8 cellular contexts compared by ENCODE assay signal in the genomic region with DNA sequence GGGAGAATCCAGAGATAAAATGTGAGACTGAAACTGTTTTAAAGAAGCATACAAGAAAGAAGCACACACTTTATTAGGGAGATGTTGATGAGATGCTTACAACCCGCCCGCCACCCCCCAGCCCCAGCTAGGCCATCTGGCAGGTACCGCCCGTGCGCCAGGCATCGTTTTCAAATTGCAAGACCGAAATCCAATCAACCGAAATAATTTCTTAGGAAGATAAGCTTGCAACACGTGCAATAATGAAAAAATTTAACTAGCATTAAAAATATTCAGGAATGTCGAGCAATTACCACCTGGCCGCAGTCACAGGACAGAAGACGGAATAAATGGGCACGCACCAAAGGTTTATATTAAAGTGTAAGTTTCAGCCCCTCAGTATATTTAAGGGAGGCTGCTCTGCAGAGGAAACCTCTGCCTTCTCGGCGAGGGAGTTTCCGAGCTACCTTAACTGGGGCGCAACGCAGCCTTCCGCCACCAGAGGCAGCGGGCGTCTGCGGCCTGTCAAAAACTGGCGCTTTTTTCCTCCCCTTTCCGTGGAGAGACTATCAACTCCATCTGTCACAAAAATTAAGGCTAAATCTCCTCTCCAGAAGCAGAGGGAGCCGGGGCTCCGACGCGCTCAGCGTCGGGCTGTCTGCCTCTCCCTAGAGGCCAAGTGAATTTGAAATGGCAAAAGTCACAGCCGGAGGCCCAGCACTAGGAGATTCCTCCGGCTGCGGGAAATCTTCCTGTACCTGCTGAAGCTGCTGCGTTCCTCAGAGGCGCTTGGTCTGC. TPM values are rescaled to one million over a fixed set of nuclear protein-coding genes. Genes with fewer than 3 reads are reported as not detected.
DNase-seq lines count a peak whose midpoint lies in the region; ATAC-seq and TF ChIP-seq lines count a peak whose summit lies in the region.

No MANE protein-coding gene starts in this region.

- peaks cover 10 to 21% (median 11%) of the 10 kb centered on the region in 4 donors for H3K4me1 Mint-ChIP-seq in CD4-positive, alpha-beta memory T cell
- peaks cover 31% of the 10 kb centered on the region for H3K4me1 Mint-ChIP-seq in neural progenitor cell

- peak overlapping the region; percentile 57 to 60 for H3K4me3 ChIP-seq in CD4-positive, alpha-beta memory T cell (ENCODE audit: low read length in 2 of 2)
- H3K4me3 ChIP-seq in foreskin fibroblast (ENCODE audit: low read depth in 1 of 2, low read length in 2 of 2) (peak overlapping the region; percentile 65 to 69), neural progenitor cell (peak overlapping the region; percentile 97), stomach (peak overlapping the region; percentile 80 to 95 (median 86))

- peaks cover 0 to 3% of the 10 kb centered on the region in 2 donors for H3K36me3 Mint-ChIP-seq in CD4-positive, alpha-beta memory T cell
- peaks cover 16% of the 10 kb centered on the region for H3K36me3 Mint-ChIP-seq in neural progenitor cell

- POLR2A ChIA-PET in CD4-positive, alpha-beta memory T cell (lab: Charles Lee; ENCODE audit: partially characterized antibody), result interaction anchor here (0.7 to 2.3 kb wide), 2 partner anchors 610 to 666 kb away, joined by 3 to 11 read pairs; a partner anchor contains a TSS

- CTCF ChIA-PET in CD4-positive, alpha-beta memory T cell (lab: Charles Lee; ENCODE audit: partially characterized antibody), result interaction anchor here (0.8 to 1.3 kb wide), 8 partner anchors 9 to 1223 kb away, joined by 3 to 9 read pairs (median 4); no protein-coding TSS in a partner anchor

- 1 to 2% (median 1%) methylated on average over 35 of the region's 35 CpGs for WGBS in stomach, 5 donors

- peak overlapping the region; percentile 89 to 94 (median 91) for H3K4me3 Mint-ChIP-seq in CD4-positive, alpha-beta memory T cell
- peak overlapping the region; percentile 91 for H3K4me3 Mint-ChIP-seq in neural progenitor cell

- peaks cover 16% of the 10 kb centered on the region for H3K27me3 ChIP-seq in CD4-positive, alpha-beta memory T cell (ENCODE audit: insufficient read depth, low read length)
- H3K27me3 ChIP-seq in neural progenitor cell (peaks cover 17% of the 10 kb centered on the region), stomach (peaks cover 0 to 13% (median 0%) of the 10 kb centered on the region in 3 donors)

- peak overlapping the region; percentile 44 to 88 (median 76) for H3K27ac Mint-ChIP-seq in CD4-positive, alpha-beta memory T cell
- H3K27ac Mint-ChIP-seq in neural progenitor cell, result peak overlapping the region; percentile 93

- H3K9me3 ChIP-seq in CD4-positive, alpha-beta memory T cell (ENCODE audit: control insufficient read depth in 1 of 2, low read length in 2 of 2), result no peaks in the 10 kb centered on the region
- H3K9me3 ChIP-seq in neural progenitor cell (ENCODE audit: low read depth) (no peaks in the 10 kb centered on the region), stomach (no peaks in the 10 kb centered on the region)

- TF ChIP-seq CTCF in foreskin fibroblast (IDR thresholded peaks at IDR 0.05; ENCODE audit: low read depth, low read length) (peak; percentile 89), neural progenitor cell (IDR thresholded peaks at IDR 0.05) (peak; percentile 77), stomach (IDR thresholded peaks at IDR 0.05) (peak in 5 of 7 experiments; percentile 85 to 89 (median 87))

- no peaks in the 10 kb centered on the region for H3K36me3 ChIP-seq in CD4-positive, alpha-beta memory T cell (ENCODE audit: insufficient read depth, low read length)
- H3K36me3 ChIP-seq in neural progenitor cell (peaks cover 5% of the 10 kb centered on the region), stomach (peaks cover 0 to 5% (median 0%) of the 10 kb centered on the region in 4 donors)

- peak; percentile 66 to 78 (median 73) for DNase-seq in CD4-positive, alpha-beta memory T cell
- DNase-seq in RPMI7951 (ENCODE audit: low read depth) (peak; percentile 70), activated gamma-delta T cell (lab: John Stamatoyannopoulos, UW) (peak; percentile 31), foreskin fibroblast (peak; percentile 83 to 95), neural progenitor cell (ENCODE audit: low spot score) (peak; percentile 90), stomach (peak; percentile 79)

- intact Hi-C loops in CD4-positive, alpha-beta memory T cell (cut with micrococcal nuclease), result loop anchor here (1.0 to 5.0 kb wide), 6 partner anchors 374 to 1439 kb away; a partner anchor contains a TSS
- intact Hi-C loops in stomach (cut with DNase I; ENCODE audit: low total_unique reads), result no loop called here

- no peak for TF ChIP-seq POLR2A in stomach (IDR thresholded peaks at IDR 0.05)

- peaks cover 10 to 11% of the 10 kb centered on the region in 2 donors for H3K27me3 Mint-ChIP-seq in CD4-positive, alpha-beta memory T cell
- H3K27me3 Mint-ChIP-seq in neural progenitor cell (ENCODE audit: insufficient read depth, low read depth), result no peaks in the 10 kb centered on the region

- no peak overlapping the region for H3K27ac ChIP-seq in CD4-positive, alpha-beta memory T cell (ENCODE audit: low read depth, low read length)
- H3K27ac ChIP-seq in neural progenitor cell, result peak overlapping the region; percentile 53
- peak overlapping the region; percentile 82 to 94 (median 92) for H3K27ac ChIP-seq in stomach

- TF ChIP-seq EP300 in stomach (IDR thresholded peaks at IDR 0.05), result no peak

- peaks cover 41% of the 10 kb centered on the region for H3F3A ChIP-seq in neural progenitor cell (ENCODE audit: low read depth)

- no peak overlapping the region for H3K9ac ChIP-seq in neural progenitor cell

- peaks cover 31% of the 10 kb centered on the region for H4K20me1 ChIP-seq in neural progenitor cell (ENCODE audit: low read depth)

- H3K4me2 ChIP-seq in neural progenitor cell, result peak overlapping the region; percentile 99

- peak overlapping the region; percentile 94 for H2AFZ ChIP-seq in neural progenitor cell (replicated peaks)

- peaks cover 36% of the 10 kb centered on the region for H3K79me2 ChIP-seq in neural progenitor cell (ENCODE audit: low read depth)

- peak; percentile 71 for ATAC-seq in GM19452 (IDR thresholded peaks at IDR 0.05; ENCODE audit: unreplicated experiment)
- peak; percentile 72 for ATAC-seq in HG03571 (IDR thresholded peaks at IDR 0.05; ENCODE audit: unreplicated experiment)

- H3K9me3 Mint-ChIP-seq in CD4-positive, alpha-beta memory T cell, result peaks cover 0 to 5% (median 0%) of the 10 kb centered on the region in 8 donors
- peaks cover 24% of the 10 kb centered on the region for H3K9me3 Mint-ChIP-seq in neural progenitor cell

- peaks cover 14% of the 10 kb centered on the region for H3K4me1 ChIP-seq in CD4-positive, alpha-beta memory T cell (ENCODE audit: insufficient read depth, low read length)
- peaks cover 22% of the 10 kb centered on the region for H3K4me1 ChIP-seq in neural progenitor cell
- H3K4me1 ChIP-seq in stomach, result peaks cover 19 to 44% (median 31%) of the 10 kb centered on the region in 4 donors

RNA-seq across cellular contexts. Expression of a gene that starts 1.0 kb away (rescaled TPM):
- total RNA-seq in CD4-positive, alpha-beta memory T cell, result under 1 TPM; 0.79 to 0.97 TPM
- under 1 TPM; 0.27 to 0.75 TPM for polyA plus RNA-seq in CD4-positive, alpha-beta memory T cell
- total RNA-seq in RPMI7951 (2014; rRNA removed; shearing (Covaris generic)), result 0.60 and 0.78 TPM in 2 replicates
- total RNA-seq in neural progenitor cell (ENCODE audit: low replicate concordance), result 68.1 and 104 TPM in 2 replicates
- 100 to 1,000 TPM in 1 of 5 donors, 10 to 100 TPM in 4; 25.4 to 103 (median 33.3) TPM for total RNA-seq in stomach
- 1 to 10 TPM in 1 of 3 donors, under 1 TPM in 2; 0.87 to 2.5 (median 0.92) TPM for polyA plus RNA-seq in stomach

Comparison
In these comparisons a context has a peak if more than half of its experiments do, and no peak if none do; other contexts are left out.
1. DNase-seq: peak in every context shown above with its lines; median percentile 90 in neural progenitor cell; 89 in foreskin fibroblast; 79 in stomach; 73 in CD4-positive, alpha-beta memory T cell; 70 in RPMI7951; 31 in activated gamma-delta T cell.
2. RNA of a gene that starts 1.0 kb away (total RNA-seq): 68.1 to 104 TPM in neural progenitor cell and 25.4 to 103 TPM in stomach; 0.79 to 0.97 TPM in CD4-positive, alpha-beta memory T cell and 0.60 to 0.78 TPM in RPMI7951; every median in the first group is over 10 times any median in the second.
3. Peak in every context shown above with its lines, with median percentiles within 50 percentile points of each other: H3K4me3 ChIP-seq and CTCF ChIP-seq.